8 cellular contexts compared by ENCODE assay signal in genomic region chr2:71452565-71452964, GRCh38. TPM values are rescaled to one million over a fixed set of nuclear protein-coding genes. Genes with fewer than 3 reads are reported as not detected.
DNase-seq lines count a peak whose midpoint lies in the region; ATAC-seq and TF ChIP-seq lines count a peak whose summit lies in the region.

No MANE protein-coding gene starts in this region.

- CTCF ChIA-PET in HEK293 (lab: Yijun Ruan, JAX) = interaction anchor here (0.7 to 1.6 kb wide), 6 partner anchors 10 to 1337 kb away, joined by 3 to 7 read pairs (median 4); no protein-coding TSS in a partner anchor

- H3F3A ChIP-seq in smooth muscle cell (ENCODE audit: low read depth) = no peaks in the 10 kb centered on the region

- H3K4me3 ChIP-seq in HEK293 (ENCODE audit: low read depth, low read length) (no peak overlapping the region), fibroblast of the aortic adventitia (ENCODE audit: low read depth, low read length) (no peak overlapping the region), smooth muscle cell (peak overlapping the region; percentile 54), ascending aorta (no peak overlapping the region)

- H3K9me3 ChIP-seq in HEK293 (ENCODE audit: control insufficient read depth, insufficient read depth, low read depth, low read length) (no peaks in the 10 kb centered on the region), smooth muscle cell (replicated peaks; ENCODE audit: low read depth) (no peaks in the 10 kb centered on the region), ascending aorta (no peaks in the 10 kb centered on the region)

- no peak overlapping the region for H2AFZ ChIP-seq in smooth muscle cell (ENCODE audit: low read depth)

- H3K36me3 ChIP-seq in HEK293 (ENCODE audit: control insufficient read depth in 2 of 2, insufficient read depth in 1 of 2, low read length in 2 of 2) (no peaks in the 10 kb centered on the region), smooth muscle cell (ENCODE audit: low read depth) (no peaks in the 10 kb centered on the region), ascending aorta (no peaks in the 10 kb centered on the region)

- ATAC-seq in HG03520 (IDR thresholded peaks at IDR 0.05; ENCODE audit: unreplicated experiment) = no peak

- WGBS in smooth muscle cell (ENCODE audit: low lambda C conversion rate) = 21% methylated on average over 2 of the region's 2 CpGs

- intact Hi-C loops in ascending aorta (cut with DNase I) = no loop called here

- DNase-seq in CD1c-positive myeloid dendritic cell (ENCODE audit: extremely low spot score) = peak; percentile 25
- peak; percentile 78 for DNase-seq in RPMI7951 (ENCODE audit: low read depth)
- peak; percentile 27 for DNase-seq in fibroblast of the aortic adventitia (ENCODE audit: low read depth)
- no peak for DNase-seq in smooth muscle cell (lab: John Stamatoyannopoulos, UW; ENCODE audit: unreplicated experiment)
- no peak for DNase-seq in ascending aorta (ENCODE audit: low spot score in 2 of 2)
- DNase-seq in middle frontal gyrus (ENCODE audit: extremely low spot score, low spot score) = no peak

- POLR2A ChIA-PET in HEK293 (lab: Yijun Ruan, JAX) = interaction anchor here (0.7 kb wide), 1 partner anchor 24 kb away, joined by 4 read pairs; no protein-coding TSS in a partner anchor

- no peak overlapping the region for H3K9ac ChIP-seq in smooth muscle cell (ENCODE audit: low read depth)

- peak overlapping the region; percentile 87 for H3K4me2 ChIP-seq in smooth muscle cell

- TF ChIP-seq CTCF in HEK293 (tag by site-specific recombination; IDR thresholded peaks at IDR 0.05) (no peak), fibroblast of the aortic adventitia (IDR thresholded peaks at IDR 0.05; ENCODE audit: insufficient read depth, low read length) (no peak), smooth muscle cell (IDR thresholded peaks at IDR 0.05; ENCODE audit: borderline replicate concordance, insufficient read depth, poor library complexity, severe bottlenecking) (no peak), ascending aorta (IDR thresholded peaks at IDR 0.05) (no peak)

- no peaks in the 10 kb centered on the region for H3K79me2 ChIP-seq in smooth muscle cell (ENCODE audit: low read depth)

- H3K27ac ChIP-seq in HEK293 (ENCODE audit: extremely low read depth, low read depth, low read length) (no peak overlapping the region), smooth muscle cell (ENCODE audit: low read depth) (no peak overlapping the region), ascending aorta (no peak overlapping the region)

- H4K20me1 ChIP-seq in smooth muscle cell (ENCODE audit: low read depth) = no peaks in the 10 kb centered on the region

- H3K4me1 ChIP-seq in HEK293 (ENCODE audit: control insufficient read depth, insufficient read depth, low read length) (0 out of 2 replicates have a peak, but pooled peaks cover 4% of the 10 kb centered on the region), smooth muscle cell (ENCODE audit: low read depth) (peaks cover 18% of the 10 kb centered on the region), ascending aorta (peaks cover 12 to 26% of the 10 kb centered on the region in 2 donors)

- H3K27me3 ChIP-seq in smooth muscle cell (ENCODE audit: low read depth) = peaks cover 29% of the 10 kb centered on the region
- no peaks in the 10 kb centered on the region for H3K27me3 ChIP-seq in ascending aorta

TF ChIP-seq in HEK293, 187 proteins besides CTCF, POLR2A, EP300 and RAD21:
- peak; percentile 41; the same call in 1 of the 2 replicates for TF ChIP-seq SCRT2 (tag by site-specific recombination; IDR thresholded peaks at IDR 0.05)
- no peak for TF ChIP-seq ZNF596 (tag by site-specific recombination; IDR thresholded peaks at IDR 0.05)
- TF ChIP-seq, protein P1, sequence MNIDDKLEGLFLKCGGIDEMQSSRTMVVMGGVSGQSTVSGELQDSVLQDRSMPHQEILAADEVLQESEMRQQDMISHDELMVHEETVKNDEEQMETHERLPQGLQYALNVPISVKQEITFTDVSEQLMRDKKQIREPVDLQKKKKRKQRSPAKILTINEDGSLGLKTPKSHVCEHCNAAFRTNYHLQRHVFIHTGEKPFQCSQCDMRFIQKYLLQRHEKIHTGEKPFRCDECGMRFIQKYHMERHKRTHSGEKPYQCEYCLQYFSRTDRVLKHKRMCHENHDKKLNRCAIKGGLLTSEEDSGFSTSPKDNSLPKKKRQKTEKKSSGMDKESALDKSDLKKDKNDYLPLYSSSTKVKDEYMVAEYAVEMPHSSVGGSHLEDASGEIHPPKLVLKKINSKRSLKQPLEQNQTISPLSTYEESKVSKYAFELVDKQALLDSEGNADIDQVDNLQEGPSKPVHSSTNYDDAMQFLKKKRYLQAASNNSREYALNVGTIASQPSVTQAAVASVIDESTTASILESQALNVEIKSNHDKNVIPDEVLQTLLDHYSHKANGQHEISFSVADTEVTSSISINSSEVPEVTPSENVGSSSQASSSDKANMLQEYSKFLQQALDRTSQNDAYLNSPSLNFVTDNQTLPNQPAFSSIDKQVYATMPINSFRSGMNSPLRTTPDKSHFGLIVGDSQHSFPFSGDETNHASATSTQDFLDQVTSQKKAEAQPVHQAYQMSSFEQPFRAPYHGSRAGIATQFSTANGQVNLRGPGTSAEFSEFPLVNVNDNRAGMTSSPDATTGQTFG (tag by site-specific recombination; IDR thresholded peaks at IDR 0.05; ENCODE audit: borderline replicate concordance) = no peak
- no peak for TF ChIP-seq ZNF221 (tag by site-specific recombination; IDR thresholded peaks at IDR 0.05; ENCODE audit: borderline replicate concordance)
- TF ChIP-seq, protein P2, sequence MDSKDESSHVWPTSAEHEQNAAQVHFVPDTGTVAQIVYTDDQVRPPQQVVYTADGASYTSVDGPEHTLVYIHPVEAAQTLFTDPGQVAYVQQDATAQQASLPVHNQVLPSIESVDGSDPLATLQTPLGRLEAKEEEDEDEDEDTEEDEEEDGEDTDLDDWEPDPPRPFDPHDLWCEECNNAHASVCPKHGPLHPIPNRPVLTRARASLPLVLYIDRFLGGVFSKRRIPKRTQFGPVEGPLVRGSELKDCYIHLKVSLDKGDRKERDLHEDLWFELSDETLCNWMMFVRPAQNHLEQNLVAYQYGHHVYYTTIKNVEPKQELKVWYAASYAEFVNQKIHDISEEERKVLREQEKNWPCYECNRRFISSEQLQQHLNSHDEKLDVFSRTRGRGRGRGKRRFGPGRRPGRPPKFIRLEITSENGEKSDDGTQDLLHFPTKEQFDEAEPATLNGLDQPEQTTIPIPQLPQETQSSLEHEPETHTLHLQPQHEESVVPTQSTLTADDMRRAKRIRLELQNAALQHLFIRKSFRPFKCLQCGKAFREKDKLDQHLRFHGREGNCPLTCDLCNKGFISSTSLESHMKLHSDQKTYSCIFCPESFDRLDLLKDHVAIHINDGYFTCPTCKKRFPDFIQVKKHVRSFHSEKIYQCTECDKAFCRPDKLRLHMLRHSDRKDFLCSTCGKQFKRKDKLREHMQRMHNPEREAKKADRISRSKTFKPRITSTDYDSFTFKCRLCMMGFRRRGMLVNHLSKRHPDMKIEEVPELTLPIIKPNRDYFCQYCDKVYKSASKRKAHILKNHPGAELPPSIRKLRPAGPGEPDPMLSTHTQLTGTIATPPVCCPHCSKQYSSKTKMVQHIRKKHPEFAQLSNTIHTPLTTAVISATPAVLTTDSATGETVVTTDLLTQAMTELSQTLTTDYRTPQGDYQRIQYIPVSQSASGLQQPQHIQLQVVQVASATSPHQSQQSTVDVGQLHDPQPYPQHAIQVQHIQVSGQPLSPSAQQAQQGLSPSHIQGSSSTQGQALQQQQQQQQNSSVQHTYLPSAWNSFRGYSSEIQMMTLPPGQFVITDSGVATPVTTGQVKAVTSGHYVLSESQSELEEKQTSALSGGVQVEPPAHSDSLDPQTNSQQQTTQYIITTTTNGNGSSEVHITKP (tag by site-specific recombination; IDR thresholded peaks at IDR 0.05) = peak; percentile 60

RNA-seq across cellular contexts. Expression of gene DYSF, which starts 0.8 kb away (rescaled TPM):
- total RNA-seq in RPMI7951 (2014; rRNA removed; shearing (Covaris generic)) = 1.2 and 2.3 TPM in 2 replicates
- total RNA-seq in fibroblast of the aortic adventitia (ENCODE audit: low replicate concordance) (0.18 and 1.2 TPM in 2 replicates), smooth muscle cell (1.6 and 2.1 TPM in 2 replicates), ascending aorta (58.3 TPM)
- 0.64 and 2.5 TPM in 2 replicates for polyA plus RNA-seq in smooth muscle cell

Comparison
In these comparisons a context has a peak if more than half of its experiments do, and no peak if none do; other contexts are left out.
1. DNase-seq: peak in CD1c-positive myeloid dendritic cell (single experiment), RPMI7951 (single experiment) and fibroblast of the aortic adventitia (single experiment); none in smooth muscle cell (single experiment), ascending aorta (0 of 2) and middle frontal gyrus (single experiment).
2. RNA of gene DYSF, which starts 0.8 kb away (total RNA-seq): 58.3 TPM in ascending aorta (single experiment); 1.6 to 2.1 TPM in smooth muscle cell, 1.2 to 2.3 TPM in RPMI7951 and 0.18 to 1.2 TPM in fibroblast of the aortic adventitia; every median in the first group is over 10 times any median in the second.